In genomic region chr2:208698114-208698513, GRCh38 we compare ENCODE assay signal across 30 cellular contexts.
"Had no signal": no experiment of that assay in that cellular context is flagged by ENCODE, and none has a peak within 500 bp of the region (broad histone marks: within the 10 kb centered on the region; RNA-seq: fewer than 3 reads in every experiment).

No MANE protein-coding gene starts in this region.

- H3K27ac ChIP-seq: esophagus muscularis mucosa, foreskin keratinocyte, heart left ventricle, lower lobe of right lung, ovary, right lobe of liver, testis, transverse colon, VCaP had no signal

- H3K4me1 ChIP-seq: esophagus muscularis mucosa, foreskin keratinocyte, heart left ventricle, lower lobe of right lung, right lobe of liver, testis, transverse colon had no signal

- H3K27me3 ChIP-seq: esophagus muscularis mucosa, foreskin keratinocyte, heart left ventricle, ovary, right lobe of liver, testis, transverse colon had no signal

- H3K9me3 ChIP-seq: esophagus muscularis mucosa, heart left ventricle, lower lobe of right lung, mucosa of descending colon, ovary, right lobe of liver, testis, transverse colon had no signal

- DNase-seq: activated CD4-positive, alpha-beta T cell treated with anti-CD3 and anti-CD28 coated beads for 48 hours; activated CD4-positive, alpha-beta T cell treated with anti-CD3 and anti-CD28 coated beads, Interleukin-2, amount 50 U/mL, for 48 hours; activated CD8-positive, alpha-beta memory T cell treated with anti-CD3 and anti-CD28 coated beads for 24 hours; activated effector memory CD4-positive, alpha-beta T cell treated with Interleukin-2 at 50 U/mL for 16 hours; activated naive CD4-positive, alpha-beta T cell treated with Interleukin-2 at 50 U/mL for 16 hours; anterior cingulate cortex; dermis blood vessel endothelial cell; effector CD4-positive, alpha-beta T cell; foreskin keratinocyte; heart left ventricle; hypothalamus; immature natural killer cell; kidney; left colon; lower lobe of right lung; mucosa of descending colon; ovary; right lobe of liver; stimulated activated CD4-positive, alpha-beta T cell treated with anti-CD3 and anti-CD28 coated beads, Interleukin-12 subunit alpha, Interleukin-12 subunit beta, amount 100 ng/mL, for 4 hours; stimulated activated CD4-positive, alpha-beta T cell treated with anti-CD3 and anti-CD28 coated beads, Interleukin-4, amount 100 ng/mL, for 1 hour; stimulated activated naive CD8-positive, alpha-beta T cell treated with anti-CD3 and anti-CD28 coated beads, Interleukin-15, Interleukin-2, amounts not matched to agents 100 U/mL and 50 U/mL, for 24 hours; T-helper 9 cell; testis; transverse colon had no signal

- H3K4me3 ChIP-seq: esophagus muscularis mucosa, heart left ventricle, lower lobe of right lung, mucosa of descending colon, ovary, right lobe of liver, testis, transverse colon had no signal

- H3K36me3 ChIP-seq: esophagus muscularis mucosa, heart left ventricle, lower lobe of right lung, ovary, right lobe of liver, transverse colon had no signal

- ATAC-seq: activated CD4-positive, CD25-positive, alpha-beta regulatory T cell treated with anti-CD3 and anti-CD28 coated beads, Interleukin-2, amount 50 U/mL, for 24 hours; foreskin keratinocyte; heart left ventricle; left colon; lower lobe of right lung; mucosa of descending colon; natural killer cell treated with Interleukin-12 subunit alpha and Interleukin-12 subunit beta and Interleukin-15 and Interleukin-18, amount 100 ng/mL, for 72 hours; right lobe of liver; stimulated activated naive CD8-positive, alpha-beta T cell treated with anti-CD3 and anti-CD28 coated beads, Interleukin-15, Interleukin-2, amounts not matched to agents 100 U/mL and 50 U/mL, for 24 hours had no signal

- FAIRE-seq: colon, kidney, TTC549 had no signal
